ENCODE assay signal across 1 cellular context in the genomic region with DNA sequence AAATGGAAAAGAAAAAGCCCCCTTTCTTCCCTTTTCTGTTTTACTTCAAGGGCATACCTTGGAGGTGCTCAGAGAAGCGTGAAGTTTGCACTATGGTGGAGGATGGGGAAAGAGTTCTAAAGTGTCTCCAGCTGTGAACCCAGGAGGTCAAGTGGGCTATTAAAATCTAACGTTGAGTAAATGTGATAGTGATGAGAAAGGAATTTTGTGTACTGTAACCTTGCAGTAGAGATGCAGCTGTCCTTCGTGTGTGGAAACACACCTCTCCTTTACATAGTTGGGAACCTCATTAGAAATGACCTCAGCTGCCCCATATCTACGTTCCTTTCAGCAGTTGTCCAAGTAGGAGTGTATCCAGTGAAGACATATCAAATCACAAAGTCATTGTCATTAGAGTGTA.
TF ChIP-seq lines count a peak whose summit lies in the region.

No MANE protein-coding gene starts in this region.

TF ChIP-seq in HEK293, 187 proteins besides CTCF, POLR2A, EP300 and RAD21 (continued from another document):
- TF ChIP-seq ZNF830 (tag by site-specific recombination; IDR thresholded peaks at IDR 0.05; ENCODE audit: low read depth) = no peak
